Comparison of ENCODE assay signal across 8 cellular contexts in the genomic region with DNA sequence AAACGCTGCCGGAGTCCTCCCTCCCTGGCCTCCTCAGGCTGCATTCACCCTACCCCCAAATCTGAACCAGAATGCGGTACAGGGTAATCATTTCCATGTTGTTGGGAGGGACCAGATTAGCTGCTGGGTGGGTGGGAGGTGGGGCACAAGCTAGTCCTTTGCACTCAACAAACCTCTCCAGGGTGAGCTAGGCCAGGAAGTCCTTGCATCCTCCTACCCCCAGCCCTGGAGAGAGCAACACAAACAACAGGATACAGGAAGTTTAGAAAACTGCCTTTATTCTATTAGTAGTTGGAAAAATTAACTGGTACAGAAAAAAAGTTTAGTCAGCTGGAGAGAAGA. TPM values are rescaled to one million over a fixed set of nuclear protein-coding genes. Genes with fewer than 3 reads are reported as not detected.
A peak's percentile ranks its signal among the peaks of the same experiment; 100 is the strongest.
DNase-seq lines count a peak whose midpoint lies in the region; ATAC-seq and TF ChIP-seq lines count a peak whose summit lies in the region.

No MANE protein-coding gene starts in this region.

- ATAC-seq in activated CD4-positive, alpha-beta T cell treated with anti-CD3 and anti-CD28 coated beads for 36 hours: peak; percentile 28
- no peak for ATAC-seq in HG02678 (IDR thresholded peaks at IDR 0.05; ENCODE audit: unreplicated experiment)

- H3K27me3 Mint-ChIP-seq in activated CD4-positive, alpha-beta T cell treated with anti-CD3 and anti-CD28 coated beads for 36 hours: no peaks in the 10 kb centered on the region
- H3K27me3 Mint-ChIP-seq in osteocyte (ENCODE audit: unreplicated experiment): no peaks in the 10 kb centered on the region

- H3K4me1 ChIP-seq in OCI-LY1 (ENCODE audit: insufficient read depth, low read length, severe bottlenecking) (peaks cover 20% of the 10 kb centered on the region), endocrine pancreas (ENCODE audit: control insufficient read depth, insufficient read depth, low read length) (no peaks in the 10 kb centered on the region)

- peak overlapping the region; percentile 84 for H3K27ac ChIP-seq in OCI-LY1 (ENCODE audit: low read depth, low read length, poor library complexity, severe bottlenecking)

- H3K9me3 ChIP-seq in OCI-LY1 (ENCODE audit: low read length) (no peaks in the 10 kb centered on the region), endocrine pancreas (ENCODE audit: control insufficient read depth, low read length) (no peaks in the 10 kb centered on the region)

- H3K36me3 Mint-ChIP-seq in activated CD4-positive, alpha-beta T cell treated with anti-CD3 and anti-CD28 coated beads for 36 hours (ENCODE audit: low read depth): peaks cover 55% of the 10 kb centered on the region
- H3K36me3 Mint-ChIP-seq in osteocyte (ENCODE audit: unreplicated experiment): peaks cover 46% of the 10 kb centered on the region

- H3K4me1 Mint-ChIP-seq in activated CD4-positive, alpha-beta T cell treated with anti-CD3 and anti-CD28 coated beads for 36 hours: peaks cover 18% of the 10 kb centered on the region
- H3K4me1 Mint-ChIP-seq in osteocyte (ENCODE audit: unreplicated experiment): peaks cover 51% of the 10 kb centered on the region

- peak overlapping the region; percentile 92 for H3K27ac Mint-ChIP-seq in activated CD4-positive, alpha-beta T cell treated with anti-CD3 and anti-CD28 coated beads for 36 hours
- peak overlapping the region; percentile 93 for H3K27ac Mint-ChIP-seq in osteocyte (ENCODE audit: unreplicated experiment)

- H4K20me1 ChIP-seq in OCI-LY1 (ENCODE audit: insufficient read depth, low read length): no peaks in the 10 kb centered on the region

- no peaks in the 10 kb centered on the region for H3K9me3 Mint-ChIP-seq in activated CD4-positive, alpha-beta T cell treated with anti-CD3 and anti-CD28 coated beads for 36 hours (ENCODE audit: low read depth)
- H3K9me3 Mint-ChIP-seq in osteocyte (ENCODE audit: unreplicated experiment): no peaks in the 10 kb centered on the region

- peak overlapping the region; percentile 71 for H3K9ac ChIP-seq in OCI-LY1 (ENCODE audit: low read length)
- peak overlapping the region; percentile 60 for H3K9ac ChIP-seq in endocrine pancreas (ENCODE audit: control insufficient read depth, insufficient read depth, low read length)

- peak overlapping the region; percentile 93 for H3K4me2 ChIP-seq in OCI-LY1 (ENCODE audit: low read length)

- H3K27me3 ChIP-seq in OCI-LY1 (ENCODE audit: insufficient read depth, low read length): no peaks in the 10 kb centered on the region
- H3K27me3 ChIP-seq in endocrine pancreas (ENCODE audit: control insufficient read depth, insufficient read depth, low read length): no peaks in the 10 kb centered on the region

- intact Hi-C loops in activated CD4-positive, alpha-beta T cell treated with anti-CD3 and anti-CD28 coated beads for 36 hours (cut with DNase I, micrococcal nuclease): loop anchor here (1.0 to 5.0 kb wide), 7 partner anchors 18 to 265 kb away; partner anchors contain the start of genes TCTA (in 2 of the 2), USP4 (in 2 of the 2), NICN1 (in 1 of the 2) and QRICH1 (in 1 of the 2)

- H3K79me2 ChIP-seq in OCI-LY1 (ENCODE audit: insufficient read depth, low read length): no peaks in the 10 kb centered on the region

- no peak for DNase-seq in activated CD4-positive, alpha-beta T cell treated with anti-CD3 and anti-CD28 coated beads for 36 hours
- DNase-seq in activated CD4-positive, alpha-beta T cell treated with anti-CD3 and anti-CD28 coated beads for 48 hours: no peak
- DNase-seq in osteocyte (ENCODE audit: extremely low spot score, unreplicated experiment) (no peak), AG08395 (ENCODE audit: low spot score) (no peak), OCI-M2 (lab: John Stamatoyannopoulos, UW; ENCODE audit: unreplicated experiment) (no peak)

- peaks cover 12% of the 10 kb centered on the region for H3F3A ChIP-seq in OCI-LY1 (ENCODE audit: insufficient read depth, low read length)

- H3K36me3 ChIP-seq in OCI-LY1 (ENCODE audit: insufficient read depth, low read length) (peaks cover 66% of the 10 kb centered on the region), endocrine pancreas (ENCODE audit: control insufficient read depth, insufficient read depth, low read length) (peaks cover 2% of the 10 kb centered on the region)

- POLR2A ChIA-PET in activated CD4-positive, alpha-beta T cell treated with anti-CD3 and anti-CD28 coated beads for 36 hours (lab: Charles Lee): interaction anchor here (0.6 to 3.0 kb wide), 4 partner anchors 14 to 70 kb away, joined by 3 to 9 read pairs (median 4); partner anchors contain the start of genes NICN1 and USP4

- peak overlapping the region; percentile 94 for H3K4me3 Mint-ChIP-seq in activated CD4-positive, alpha-beta T cell treated with anti-CD3 and anti-CD28 coated beads for 36 hours
- peak overlapping the region; percentile 87 for H3K4me3 Mint-ChIP-seq in osteocyte (ENCODE audit: unreplicated experiment)

- H3K4me3 ChIP-seq in OCI-LY1 (ENCODE audit: low read depth, low read length, poor library complexity, severe bottlenecking): peak overlapping the region; percentile 74
- H3K4me3 ChIP-seq in endocrine pancreas (ENCODE audit: control insufficient read depth, insufficient read depth, low read length): no peak overlapping the region

- no peaks in the 10 kb centered on the region for H3K9me2 ChIP-seq in OCI-LY1 (ENCODE audit: low read depth, low read length)

- TF ChIP-seq CTCF in OCI-LY1 (IDR thresholded peaks at IDR 0.05; ENCODE audit: low read length): no peak
- no peak for TF ChIP-seq CTCF in osteocyte (IDR thresholded peaks at IDR 0.05)

- CTCF ChIA-PET in activated CD4-positive, alpha-beta T cell treated with anti-CD3 and anti-CD28 coated beads for 36 hours (lab: Charles Lee): interaction anchor here (1.4 kb wide), 1 partner anchor 19 kb away, joined by 4 read pairs; the partner anchor contains the start of gene USP4

- H2AFZ ChIP-seq in OCI-LY1 (ENCODE audit: low read length): no peak overlapping the region

RNA-seq across cellular contexts. Expression of gene GPX1, which starts 0.7 kb away (rescaled TPM):
- 100 to 1,000 TPM; 182 to 306 TPM for total RNA-seq in activated CD4-positive, alpha-beta T cell treated with anti-CD3 and anti-CD28 coated beads for 36 hours
- total RNA-seq in osteocyte: 91.6 and 98.9 TPM in 2 replicates

RNA-seq across cellular contexts. Expression of gene USP4, which starts 19.0 kb away (rescaled TPM):
- 10 to 100 TPM; 69.3 to 71.8 TPM for total RNA-seq in activated CD4-positive, alpha-beta T cell treated with anti-CD3 and anti-CD28 coated beads for 36 hours
- total RNA-seq in osteocyte: 42.9 and 44.3 TPM in 2 replicates

RNA-seq across cellular contexts. Expression of gene RHOA, which starts 52.9 kb away (rescaled TPM):
- total RNA-seq in activated CD4-positive, alpha-beta T cell treated with anti-CD3 and anti-CD28 coated beads for 36 hours: 100 to 1,000 TPM; 438 to 449 TPM
- total RNA-seq in osteocyte: 574 and 607 TPM in 2 replicates

RNA-seq across cellular contexts. Expression of gene TCTA, which starts 53.4 kb away (rescaled TPM):
- total RNA-seq in activated CD4-positive, alpha-beta T cell treated with anti-CD3 and anti-CD28 coated beads for 36 hours: 1 to 10 TPM; 9.4 TPM
- 34.7 and 36.4 TPM in 2 replicates for total RNA-seq in osteocyte
